Comparison of ENCODE assay signal across 8 cellular contexts in the genomic region with DNA sequence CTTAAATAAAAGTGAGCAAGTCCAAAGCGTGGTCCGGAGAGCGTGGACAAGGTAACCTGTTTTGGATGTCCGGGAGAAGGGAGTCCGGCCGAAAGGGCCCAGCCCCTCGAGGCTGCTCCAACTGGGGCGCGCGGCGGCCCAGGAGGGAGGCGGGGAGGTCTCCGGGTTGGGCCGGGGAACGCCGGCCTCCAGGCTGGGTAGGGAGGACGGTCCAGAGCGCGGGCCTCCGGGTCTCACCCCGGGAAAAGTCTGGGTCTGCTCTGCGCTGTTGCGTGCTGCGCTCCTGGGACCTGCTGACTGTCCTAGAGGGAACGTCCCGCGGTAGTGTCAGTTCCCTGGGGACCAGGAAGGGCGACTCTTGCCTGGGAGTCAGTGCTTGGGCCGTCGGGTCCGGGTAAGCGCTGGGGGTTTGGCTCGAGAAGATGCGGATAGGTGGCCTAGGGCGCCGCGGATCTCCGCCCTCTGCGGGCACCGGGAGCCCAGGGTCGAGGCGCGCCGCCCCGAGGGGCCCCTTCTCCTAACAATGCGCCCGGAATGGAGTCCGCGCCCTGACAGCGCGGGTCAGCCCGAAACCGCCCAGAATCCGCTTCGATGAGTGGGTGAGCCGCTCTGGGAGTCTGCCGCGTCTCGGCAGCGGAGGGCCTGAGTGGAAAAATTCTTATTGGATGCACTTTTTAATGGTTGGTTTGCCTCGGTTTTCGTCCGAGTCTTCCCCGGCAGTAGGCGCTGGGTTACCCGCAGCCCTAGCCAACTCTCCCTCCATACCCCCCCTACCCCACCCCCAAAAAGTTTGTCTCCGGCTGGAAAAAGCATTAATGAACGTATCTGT. TPM values are rescaled to one million over a fixed set of nuclear protein-coding genes. Genes with fewer than 3 reads are reported as not detected.
A peak's percentile ranks its signal among the peaks of the same experiment; 100 is the strongest.
DNase-seq lines count a peak whose midpoint lies in the region; ATAC-seq and TF ChIP-seq lines count a peak whose summit lies in the region.

No MANE protein-coding gene starts in this region.

- H3K4me1 ChIP-seq in left ventricle myocardium inferior (peaks cover 78% of the 10 kb centered on the region), gastrocnemius medialis (peaks cover 18 to 24% of the 10 kb centered on the region in 2 donors)

- peak; percentile 58 for DNase-seq in ELF-1 (ENCODE audit: low read depth, low spot score)
- DNase-seq in Jurkat, Clone E6-1 (ENCODE audit: low read depth, low spot score) = no peak
- DNase-seq in left ventricle myocardium inferior = no peak
- DNase-seq in gastrocnemius medialis = no peak
- no peak for DNase-seq in NCI-H1048 (lab: John Stamatoyannopoulos, UW)

- H3K27ac Mint-ChIP-seq in activated naive CD4-positive, alpha-beta T cell treated with anti-CD3 and anti-CD28 coated beads, Interleukin-2, amount 50 U/mL, for 24 hours = peak overlapping the region; percentile 84

- peaks cover 2% of the 10 kb centered on the region for H3K27me3 Mint-ChIP-seq in activated naive CD4-positive, alpha-beta T cell treated with anti-CD3 and anti-CD28 coated beads, Interleukin-2, amount 50 U/mL, for 24 hours

- H3K27me3 ChIP-seq in left ventricle myocardium inferior (ENCODE audit: low read depth) (peaks cover 77% of the 10 kb centered on the region), gastrocnemius medialis (peaks cover 53 to 78% (median 58%) of the 10 kb centered on the region in 3 donors)

- TF ChIP-seq POLR2A in gastrocnemius medialis (IDR thresholded peaks at IDR 0.05) = no peak

- intact Hi-C loops in left ventricle myocardium inferior (cut with micrococcal nuclease) = no loop called here
- intact Hi-C loops in gastrocnemius medialis (cut with DNase I; ENCODE audit: low total_unique reads) = loop anchor here (10.0 kb wide), 1 partner anchor 142 kb away; no protein-coding TSS in a partner anchor

- H3K27ac ChIP-seq in left ventricle myocardium inferior (replicated peaks) = peak overlapping the region; percentile 95
- H3K27ac ChIP-seq in gastrocnemius medialis = peak overlapping the region; percentile 73 to 83 (median 80)

- in situ Hi-C loops in gastrocnemius medialis (cut with MboI; ENCODE audit: low sequenced_read_pairs in 4 of 4) = no loop called here

- peaks cover 38% of the 10 kb centered on the region for H3K4me1 Mint-ChIP-seq in activated naive CD4-positive, alpha-beta T cell treated with anti-CD3 and anti-CD28 coated beads, Interleukin-2, amount 50 U/mL, for 24 hours

- H3K4me3 Mint-ChIP-seq in activated naive CD4-positive, alpha-beta T cell treated with anti-CD3 and anti-CD28 coated beads, Interleukin-2, amount 50 U/mL, for 24 hours = peak overlapping the region; percentile 93

- ATAC-seq in gastrocnemius medialis (peak; percentile 13 to 15), GM18517 (IDR thresholded peaks at IDR 0.05; ENCODE audit: unreplicated experiment) (no peak), HG02884 (IDR thresholded peaks at IDR 0.05; ENCODE audit: unreplicated experiment) (no peak)

- H3K36me3 Mint-ChIP-seq in activated naive CD4-positive, alpha-beta T cell treated with anti-CD3 and anti-CD28 coated beads, Interleukin-2, amount 50 U/mL, for 24 hours = no peaks in the 10 kb centered on the region

- TF ChIP-seq CTCF in left ventricle myocardium inferior (IDR thresholded peaks at IDR 0.05; ENCODE audit: borderline replicate concordance) (no peak), gastrocnemius medialis (IDR thresholded peaks at IDR 0.05 in 4 of 5, conservative IDR thresholded peaks at IDR 0.05 in 1 of 5) (no peak)

- no peaks in the 10 kb centered on the region for H3K9me3 Mint-ChIP-seq in activated naive CD4-positive, alpha-beta T cell treated with anti-CD3 and anti-CD28 coated beads, Interleukin-2, amount 50 U/mL, for 24 hours

- no peaks in the 10 kb centered on the region for H3K9me3 ChIP-seq in left ventricle myocardium inferior (replicated peaks)
- H3K9me3 ChIP-seq in gastrocnemius medialis = no peaks in the 10 kb centered on the region

- H3K36me3 ChIP-seq in left ventricle myocardium inferior = no peaks in the 10 kb centered on the region
- H3K36me3 ChIP-seq in gastrocnemius medialis = no peaks in the 10 kb centered on the region

- peak overlapping the region; percentile 88 for H3K4me3 ChIP-seq in Jurkat, Clone E6-1 (ENCODE audit: low read length)
- H3K4me3 ChIP-seq in left ventricle myocardium inferior = peak overlapping the region; percentile 84
- H3K4me3 ChIP-seq in gastrocnemius medialis = peak overlapping the region; percentile 62 to 83 (median 64)

RNA-seq across cellular contexts. Expression of a gene that starts 0.9 kb away (rescaled TPM):
- polyA plus RNA-seq in Jurkat, Clone E6-1 (2012; ENCODE audit: insufficient read depth, insufficient read length) = 61.1 TPM
- 16.4 TPM for total RNA-seq in left ventricle myocardium inferior
- 10 to 100 TPM in 2 of 4 donors, 1 to 10 TPM in 2; 8.4 to 16.5 (median 10.1) TPM for total RNA-seq in gastrocnemius medialis

Comparison
In these comparisons a context has a peak if more than half of its experiments do, and no peak if none do; other contexts are left out.
1. ATAC-seq: peak in gastrocnemius medialis (2 of 2); none in GM18517 (single experiment) and HG02884 (single experiment).
2. Peak in every context shown above with its lines, with median percentiles within 50 percentile points of each other: H3K4me3 ChIP-seq.